ENCODE assay signal across 17 cellular contexts in genomic region chr5:75031366-75031765, GRCh38. TPM values are rescaled to one million over a fixed set of nuclear protein-coding genes. Genes with fewer than 3 reads are reported as not detected.
A peak's percentile ranks its signal among the peaks of the same experiment; 100 is the strongest.
DNase-seq lines count a peak whose midpoint lies in the region; ATAC-seq, FAIRE-seq and TF ChIP-seq lines count a peak whose summit lies in the region.
"Had no signal": no experiment of that assay in that cellular context is flagged by ENCODE, and none has a peak within 500 bp of the region (broad histone marks: within the 10 kb centered on the region; RNA-seq: fewer than 3 reads in every experiment).

No MANE protein-coding gene starts in this region.

- no peak for ATAC-seq in naive thymus-derived CD4-positive, alpha-beta T cell
- ATAC-seq: A549 had no signal

- POLR2A ChIA-PET in naive thymus-derived CD4-positive, alpha-beta T cell (lab: Charles Lee) = no interaction called here

- H3K4me3 Mint-ChIP-seq in activated naive CD4-positive, alpha-beta T cell treated with anti-CD3 and anti-CD28 coated beads, Interleukin-2, amount 50 U/mL, for 24 hours = no peak overlapping the region
- no peak overlapping the region for H3K4me3 Mint-ChIP-seq in activated naive CD4-positive, alpha-beta T cell treated with anti-CD3 and anti-CD28 coated beads, Interleukin-2, amount 10 ng/mL, durations not matched to agents 7 days and 5 days
- H3K4me3 Mint-ChIP-seq in naive thymus-derived CD4-positive, alpha-beta T cell = peak overlapping the region in 2 of 10 donors; percentile 24 to 76

- H3K27ac ChIP-seq in naive thymus-derived CD4-positive, alpha-beta T cell (ENCODE audit: low read depth, low read length) = no peak overlapping the region
- no peak overlapping the region for H3K27ac ChIP-seq in stomach
- H3K27ac ChIP-seq: A549, C4-2B had no signal

- no peak for TF ChIP-seq EP300 in stomach (IDR thresholded peaks at IDR 0.05)

- H3K9me3 Mint-ChIP-seq in activated naive CD4-positive, alpha-beta T cell treated with anti-CD3 and anti-CD28 coated beads, Interleukin-2, amount 50 U/mL, for 24 hours = no peaks in the 10 kb centered on the region
- peaks cover 1% of the 10 kb centered on the region for H3K9me3 Mint-ChIP-seq in activated naive CD4-positive, alpha-beta T cell treated with anti-CD3 and anti-CD28 coated beads, Interleukin-2, amount 10 ng/mL, durations not matched to agents 7 days and 5 days
- H3K9me3 Mint-ChIP-seq in naive thymus-derived CD4-positive, alpha-beta T cell = peaks cover 0 to 6% (median 0%) of the 10 kb centered on the region in 11 donors

- intact Hi-C loops in naive thymus-derived CD4-positive, alpha-beta T cell (cut with micrococcal nuclease) = no loop called here
- intact Hi-C loops in stomach (cut with DNase I; ENCODE audit: low total_unique reads) = no loop called here

- peaks cover 90% of the 10 kb centered on the region for H3K4me1 Mint-ChIP-seq in activated naive CD4-positive, alpha-beta T cell treated with anti-CD3 and anti-CD28 coated beads, Interleukin-2, amount 50 U/mL, for 24 hours
- H3K4me1 Mint-ChIP-seq in activated naive CD4-positive, alpha-beta T cell treated with anti-CD3 and anti-CD28 coated beads, Interleukin-2, amount 10 ng/mL, durations not matched to agents 7 days and 5 days = peaks cover 47% of the 10 kb centered on the region
- H3K4me1 Mint-ChIP-seq in naive thymus-derived CD4-positive, alpha-beta T cell = peaks cover 23 to 92% (median 85%) of the 10 kb centered on the region in 7 donors

- H3K4me3 ChIP-seq in naive thymus-derived CD4-positive, alpha-beta T cell (ENCODE audit: low read length) = no peak overlapping the region
- no peak overlapping the region for H3K4me3 ChIP-seq in stomach
- H3K4me3 ChIP-seq: A549 had no signal

- no peaks in the 10 kb centered on the region for H3K27me3 Mint-ChIP-seq in activated naive CD4-positive, alpha-beta T cell treated with anti-CD3 and anti-CD28 coated beads, Interleukin-2, amount 50 U/mL, for 24 hours
- no peaks in the 10 kb centered on the region for H3K27me3 Mint-ChIP-seq in activated naive CD4-positive, alpha-beta T cell treated with anti-CD3 and anti-CD28 coated beads, Interleukin-2, amount 10 ng/mL, durations not matched to agents 7 days and 5 days
- H3K27me3 Mint-ChIP-seq in naive thymus-derived CD4-positive, alpha-beta T cell = peaks cover 0 to 3% (median 0%) of the 10 kb centered on the region in 5 donors

- TF ChIP-seq CTCF in stomach (IDR thresholded peaks at IDR 0.05) = no peak

- CTCF ChIA-PET in activated naive CD4-positive, alpha-beta T cell treated with anti-CD3 and anti-CD28 coated beads, Interleukin-2, amount 10 ng/mL, durations not matched to agents 7 days and 5 days (lab: Charles Lee) = no interaction called here
- CTCF ChIA-PET in naive thymus-derived CD4-positive, alpha-beta T cell (lab: Charles Lee) = no interaction called here

- FAIRE-seq in G401.6 (lab: Jason Lieb, UNC) = peak; percentile 66
- FAIRE-seq: A549, GM19239 had no signal

- TF ChIP-seq POLR2A in stomach (IDR thresholded peaks at IDR 0.05) = no peak

- no peaks in the 10 kb centered on the region for H3K27me3 ChIP-seq in naive thymus-derived CD4-positive, alpha-beta T cell (ENCODE audit: control insufficient read depth in 2 of 2, insufficient read depth in 2 of 2, low read length in 2 of 2)
- no peaks in the 10 kb centered on the region for H3K27me3 ChIP-seq in stomach

- H3K36me3 ChIP-seq in naive thymus-derived CD4-positive, alpha-beta T cell (ENCODE audit: control insufficient read depth in 2 of 3, insufficient read depth in 3 of 3, low read length in 3 of 3) = no peaks in the 10 kb centered on the region
- H3K36me3 ChIP-seq in stomach = peaks cover 0 to 17% (median 3%) of the 10 kb centered on the region in 4 donors
- H3K36me3 ChIP-seq: BE2C had no signal

- no peak for DNase-seq in activated naive CD4-positive, alpha-beta T cell treated with anti-CD3 and anti-CD28 coated beads, Interleukin-2, amount 10 ng/mL, durations not matched to agents 7 days and 5 days
- DNase-seq in NCI-H2029 treated with DMSO at 0.1 percent for 48 hours (lab: John Stamatoyannopoulos, UW) (peak; percentile 61), COLO668 (lab: John Stamatoyannopoulos, UW; ENCODE audit: unreplicated experiment) (no peak), stomach (no peak), midbrain (lab: John Stamatoyannopoulos, UW) (no peak)
- DNase-seq in naive thymus-derived CD4-positive, alpha-beta T cell = no peak
- DNase-seq: BE2C, Calu3, DND-41, GF-D8, HCEC 1CT, KG1 had no signal

- WGBS in stomach, 5 donors = 23 to 54% (median 33%) methylated on average over 3 of the region's 3 CpGs

- H3K9me3 ChIP-seq in naive thymus-derived CD4-positive, alpha-beta T cell (ENCODE audit: control insufficient read depth in 2 of 3, low read length in 3 of 3) = no peaks in the 10 kb centered on the region
- no peaks in the 10 kb centered on the region for H3K9me3 ChIP-seq in stomach
- H3K9me3 ChIP-seq: A549, BE2C had no signal

- H3K4me1 ChIP-seq in naive thymus-derived CD4-positive, alpha-beta T cell (ENCODE audit: control insufficient read depth in 2 of 2, insufficient read depth in 2 of 2, low read length in 2 of 2) = peaks cover 25 to 56% of the 10 kb centered on the region in 2 donors
- H3K4me1 ChIP-seq in stomach = peaks cover 5 to 30% (median 9%) of the 10 kb centered on the region in 4 donors
- H3K4me1 ChIP-seq: A549, BE2C had no signal

- peak overlapping the region; percentile 59 for H3K27ac Mint-ChIP-seq in activated naive CD4-positive, alpha-beta T cell treated with anti-CD3 and anti-CD28 coated beads, Interleukin-2, amount 50 U/mL, for 24 hours
- no peak overlapping the region for H3K27ac Mint-ChIP-seq in activated naive CD4-positive, alpha-beta T cell treated with anti-CD3 and anti-CD28 coated beads, Interleukin-2, amount 10 ng/mL, durations not matched to agents 7 days and 5 days
- H3K27ac Mint-ChIP-seq in naive thymus-derived CD4-positive, alpha-beta T cell = peak overlapping the region in 7 of 9 donors; percentile 10 to 78 (median 52)

- peaks cover 9% of the 10 kb centered on the region for H3K36me3 Mint-ChIP-seq in activated naive CD4-positive, alpha-beta T cell treated with anti-CD3 and anti-CD28 coated beads, Interleukin-2, amount 50 U/mL, for 24 hours
- peaks cover 14% of the 10 kb centered on the region for H3K36me3 Mint-ChIP-seq in activated naive CD4-positive, alpha-beta T cell treated with anti-CD3 and anti-CD28 coated beads, Interleukin-2, amount 10 ng/mL, durations not matched to agents 7 days and 5 days
- peaks cover 3 to 51% (median 22%) of the 10 kb centered on the region in 5 donors for H3K36me3 Mint-ChIP-seq in naive thymus-derived CD4-positive, alpha-beta T cell

RNA-seq across cellular contexts. Expression of gene GCNT4, which starts 21.0 kb away (rescaled TPM):
- total RNA-seq in naive thymus-derived CD4-positive, alpha-beta T cell = 10 to 100 TPM in 2 of 5 experiments, 1 to 10 TPM in 3; 1.9 to 36.4 (median 6.9) TPM
- polyA plus RNA-seq in naive thymus-derived CD4-positive, alpha-beta T cell = 1 to 10 TPM; 2.3 to 2.9 TPM
- 10 to 100 TPM in 2 of 5 donors, 1 to 10 TPM in 3; 1.2 to 31.4 (median 8.0) TPM for total RNA-seq in stomach
- polyA plus RNA-seq in stomach = 1 to 10 TPM; 1.5 to 3.8 (median 3.3) TPM
